In genomic region chr14:44788612-44789011, GRCh38 we compare ENCODE assay signal across 6 cellular contexts.
"Had no signal": no experiment of that assay in that cellular context is flagged by ENCODE, and none has a peak within 500 bp of the region (broad histone marks: within the 10 kb centered on the region; RNA-seq: fewer than 3 reads in every experiment).

No MANE protein-coding gene starts in this region.

- H3K4me3 Mint-ChIP-seq: GM23338, H9, IgD-negative memory B cell had no signal

- H3K27ac Mint-ChIP-seq: GM23338, H9, IgD-negative memory B cell had no signal

- ATAC-seq: GM23338 had no signal

- H2AFZ ChIP-seq: GM23338 had no signal

- H3K4me3 ChIP-seq: GM23338 had no signal

- H3K36me3 Mint-ChIP-seq: IgD-negative memory B cell had no signal

- H3K27me3 Mint-ChIP-seq: IgD-negative memory B cell had no signal

- H3K27ac ChIP-seq: HL-60 had no signal

- H3K4me1 Mint-ChIP-seq: GM23338, H9, IgD-negative memory B cell had no signal

- H3K9me3 Mint-ChIP-seq: GM23338, H9, IgD-negative memory B cell had no signal

- DNase-seq: H9, HCEC 1CT, KBM-7 had no signal

- H3K4me2 ChIP-seq: GM23338 had no signal
